In genomic region chr7:74587435-74588126, GRCh38 we compare ENCODE assay signal across 8 cellular contexts.
DNase-seq lines count a peak whose midpoint lies in the region; ATAC-seq and TF ChIP-seq lines count a peak whose summit lies in the region.

No MANE protein-coding gene starts in this region.

- CTCF ChIA-PET in HCT116 (lab: Charles Lee) = interaction anchor here (0.5 to 1.0 kb wide), 2 partner anchors 21 to 27 kb away, joined by 3 read pairs; no protein-coding TSS in a partner anchor

- TF ChIP-seq CTCF in GM12865 (IDR thresholded peaks at IDR 0.05; ENCODE audit: insufficient read depth, low read depth, low read length, missing control alignments) (no peak), HCT116 (IDR thresholded peaks at IDR 0.05 in 2 of 3, conservative IDR thresholded peaks at IDR 0.05 in 1 of 3; ENCODE audit: borderline replicate concordance in 1 of 3, insufficient read depth in 1 of 3, low read depth in 2 of 3, low read length in 2 of 3) (no peak), endothelial cell (IDR thresholded peaks at IDR 0.05; ENCODE audit: unreplicated experiment) (no peak)

- no peaks in the 10 kb centered on the region for H3K9me3 ChIP-seq in HCT116 (ENCODE audit: control insufficient read depth in 1 of 2, insufficient read depth in 1 of 2, low read depth in 1 of 2, low read length in 2 of 2)

- no peak overlapping the region for H2AFZ ChIP-seq in HCT116 (ENCODE audit: low read depth, low read length, poor library complexity, severe bottlenecking)

- H3K4me3 Mint-ChIP-seq in endothelial cell (ENCODE audit: unreplicated experiment) (peak overlapping the region; percentile 18), memory B cell (peak overlapping the region; percentile 68)
- H3K4me3 Mint-ChIP-seq in activated naive CD8-positive, alpha-beta T cell treated with anti-CD3 and anti-CD28 coated beads for 36 hours = no peak overlapping the region

- H3K36me3 Mint-ChIP-seq in endothelial cell (ENCODE audit: low read depth, unreplicated experiment) (no peaks in the 10 kb centered on the region), memory B cell (no peaks in the 10 kb centered on the region)
- no peaks in the 10 kb centered on the region for H3K36me3 Mint-ChIP-seq in activated naive CD8-positive, alpha-beta T cell treated with anti-CD3 and anti-CD28 coated beads for 36 hours

- POLR2A ChIA-PET in HCT116 (lab: Charles Lee) = interaction anchor here (1.0 to 1.1 kb wide), 2 partner anchors 23 to 278 kb away, joined by 3 read pairs; no protein-coding TSS in a partner anchor

- H3K79me2 ChIP-seq in HCT116 (ENCODE audit: insufficient read depth, low read length) = no peaks in the 10 kb centered on the region

- H3K9ac ChIP-seq in HCT116 (ENCODE audit: low read length) = peak overlapping the region; percentile 24

- ATAC-seq in HCT116 (peak; percentile 93), memory B cell (ENCODE audit: low read depth) (peak; percentile 78)

- peaks cover 2% of the 10 kb centered on the region for H3K27me3 Mint-ChIP-seq in endothelial cell (ENCODE audit: unreplicated experiment)
- no peaks in the 10 kb centered on the region for H3K27me3 Mint-ChIP-seq in memory B cell
- H3K27me3 Mint-ChIP-seq in activated naive CD8-positive, alpha-beta T cell treated with anti-CD3 and anti-CD28 coated beads for 36 hours = no peaks in the 10 kb centered on the region

- H3K4me1 Mint-ChIP-seq in endothelial cell (ENCODE audit: unreplicated experiment) = peaks cover 22% of the 10 kb centered on the region
- peaks cover 16% of the 10 kb centered on the region for H3K4me1 Mint-ChIP-seq in memory B cell
- no peaks in the 10 kb centered on the region for H3K4me1 Mint-ChIP-seq in activated naive CD8-positive, alpha-beta T cell treated with anti-CD3 and anti-CD28 coated beads for 36 hours

- H3K9me3 Mint-ChIP-seq in endothelial cell (ENCODE audit: unreplicated experiment) (no peaks in the 10 kb centered on the region), memory B cell (no peaks in the 10 kb centered on the region)
- no peaks in the 10 kb centered on the region for H3K9me3 Mint-ChIP-seq in activated naive CD8-positive, alpha-beta T cell treated with anti-CD3 and anti-CD28 coated beads for 36 hours

- no peak for TF ChIP-seq RAD21 in HCT116 (IDR thresholded peaks at IDR 0.05; ENCODE audit: low read depth)

- peak overlapping the region; percentile 47 for H3K4me2 ChIP-seq in HCT116 (ENCODE audit: low read length)

- DNase-seq in GM12865 (ENCODE audit: low read depth) = peak; percentile 91
- DNase-seq in HCT116 (ENCODE audit: low read depth, low spot score) = no peak
- DNase-seq in NCI-H226 = peak; percentile 90
- peak; percentile 45 for DNase-seq in endothelial cell (ENCODE audit: low spot score)
- no peak for DNase-seq in memory B cell (ENCODE audit: low spot score in 2 of 2)
- DNase-seq in ureter (ENCODE audit: low spot score) = peak; percentile 90
- no peak for DNase-seq in stimulated activated CD4-positive, alpha-beta T cell treated with anti-CD3 and anti-CD28 coated beads, Interleukin-4, amount 100 ng/mL, for 24 hours
- no peak for DNase-seq in activated naive CD8-positive, alpha-beta T cell treated with anti-CD3 and anti-CD28 coated beads for 36 hours

- H3K27me3 ChIP-seq in HCT116 (ENCODE audit: insufficient read depth, low read length) = no peaks in the 10 kb centered on the region

- peak overlapping the region; percentile 83 for H3K27ac ChIP-seq in HCT116 (ENCODE audit: low read depth, low read length)

- peak overlapping the region; percentile 71 for H3K27ac Mint-ChIP-seq in endothelial cell (ENCODE audit: unreplicated experiment)
- no peak overlapping the region for H3K27ac Mint-ChIP-seq in memory B cell
- H3K27ac Mint-ChIP-seq in activated naive CD8-positive, alpha-beta T cell treated with anti-CD3 and anti-CD28 coated beads for 36 hours = no peak overlapping the region

- TF ChIP-seq POLR2A in HCT116 (IDR thresholded peaks at IDR 0.05; ENCODE audit: borderline replicate concordance, extremely low read depth, insufficient read depth, insufficient read length) = no peak

- H3K4me3 ChIP-seq in GM12865 (ENCODE audit: low read depth, low read length) (peak overlapping the region; percentile 49), HCT116 (replicated peaks in 1 of 2; ENCODE audit: low read depth in 1 of 2, low read length in 2 of 2) (no peak overlapping the region)

- H3K4me1 ChIP-seq in HCT116 (ENCODE audit: control insufficient read depth in 1 of 2, insufficient read depth in 2 of 2, low read length in 2 of 2) = peaks cover 47 to 48% of the 10 kb centered on the region in 2 experiments

- RAD21 ChIA-PET in HCT116 (lab: Charles Lee; ENCODE audit: low non-redundant PET in 1 of 2, low total read pairs in 2 of 2, uncharacterized antibody in 2 of 2, unreplicated experiment in 2 of 2) = no interaction called here

- no TSS peak for BruUV-seq in HCT116 (replicated peaks; lab: Mats Ljungman, UMichigan)

- no peaks in the 10 kb centered on the region for H3K9me2 ChIP-seq in HCT116 (ENCODE audit: insufficient read depth)

- H4K20me1 ChIP-seq in HCT116 (ENCODE audit: insufficient read depth) = no peaks in the 10 kb centered on the region

- intact Hi-C loops in HCT116 (cut with micrococcal nuclease) = no loop called here

- H3K36me3 ChIP-seq in HCT116 (ENCODE audit: control insufficient read depth in 1 of 2, insufficient read depth in 2 of 2, low read length in 2 of 2) = peaks cover 0 to 5% of the 10 kb centered on the region in 2 experiments; a peak in 1 of 4 replicates

TF ChIP-seq in HCT116, 20 proteins besides CTCF, POLR2A, EP300 and RAD21:
- no peak for TF ChIP-seq ELF1 (IDR thresholded peaks at IDR 0.05; ENCODE audit: borderline replicate concordance, low read depth)
- TF ChIP-seq YY1 (IDR thresholded peaks at IDR 0.05; ENCODE audit: extremely low read depth, insufficient replicate concordance, low read depth, low read length) = no peak
- TF ChIP-seq EGR1 (IDR thresholded peaks at IDR 0.05; ENCODE audit: low read depth) = no peak
- no peak for TF ChIP-seq SRF (IDR thresholded peaks at IDR 0.05; ENCODE audit: low read depth)
- TF ChIP-seq ZNF274 (IDR thresholded peaks at IDR 0.05; ENCODE audit: low read depth, low read length) = no peak
- no peak for TF ChIP-seq CEBPB (IDR thresholded peaks at IDR 0.05; ENCODE audit: low read depth)
- no peak for TF ChIP-seq JUND (IDR thresholded peaks at IDR 0.05)
- no peak for TF ChIP-seq CBX3 (IDR thresholded peaks at IDR 0.05; ENCODE audit: low read depth)
- TF ChIP-seq POLR2AphosphoS5 (IDR thresholded peaks at IDR 0.05; ENCODE audit: low read depth, low read length) = no peak
- no peak for TF ChIP-seq TCF7L2 (IDR thresholded peaks at IDR 0.05; ENCODE audit: borderline replicate concordance, extremely low read depth, insufficient read depth, insufficient read length)
- TF ChIP-seq SP1 (IDR thresholded peaks at IDR 0.05; ENCODE audit: low read depth) = no peak
- TF ChIP-seq, protein P1, sequence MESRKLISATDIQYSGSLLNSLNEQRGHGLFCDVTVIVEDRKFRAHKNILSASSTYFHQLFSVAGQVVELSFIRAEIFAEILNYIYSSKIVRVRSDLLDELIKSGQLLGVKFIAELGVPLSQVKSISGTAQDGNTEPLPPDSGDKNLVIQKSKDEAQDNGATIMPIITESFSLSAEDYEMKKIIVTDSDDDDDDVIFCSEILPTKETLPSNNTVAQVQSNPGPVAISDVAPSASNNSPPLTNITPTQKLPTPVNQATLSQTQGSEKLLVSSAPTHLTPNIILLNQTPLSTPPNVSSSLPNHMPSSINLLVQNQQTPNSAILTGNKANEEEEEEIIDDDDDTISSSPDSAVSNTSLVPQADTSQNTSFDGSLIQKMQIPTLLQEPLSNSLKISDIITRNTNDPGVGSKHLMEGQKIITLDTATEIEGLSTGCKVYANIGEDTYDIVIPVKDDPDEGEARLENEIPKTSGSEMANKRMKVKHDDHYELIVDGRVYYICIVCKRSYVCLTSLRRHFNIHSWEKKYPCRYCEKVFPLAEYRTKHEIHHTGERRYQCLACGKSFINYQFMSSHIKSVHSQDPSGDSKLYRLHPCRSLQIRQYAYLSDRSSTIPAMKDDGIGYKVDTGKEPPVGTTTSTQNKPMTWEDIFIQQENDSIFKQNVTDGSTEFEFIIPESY (IDR thresholded peaks at IDR 0.05; ENCODE audit: extremely low read depth, insufficient replicate concordance, low read length) = no peak
- TF ChIP-seq, protein P2, sequence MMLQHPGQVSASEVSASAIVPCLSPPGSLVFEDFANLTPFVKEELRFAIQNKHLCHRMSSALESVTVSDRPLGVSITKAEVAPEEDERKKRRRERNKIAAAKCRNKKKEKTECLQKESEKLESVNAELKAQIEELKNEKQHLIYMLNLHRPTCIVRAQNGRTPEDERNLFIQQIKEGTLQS (IDR thresholded peaks at IDR 0.05) = no peak
- no peak for TF ChIP-seq ZFX (IDR thresholded peaks at IDR 0.05)
- TF ChIP-seq, protein P3, sequence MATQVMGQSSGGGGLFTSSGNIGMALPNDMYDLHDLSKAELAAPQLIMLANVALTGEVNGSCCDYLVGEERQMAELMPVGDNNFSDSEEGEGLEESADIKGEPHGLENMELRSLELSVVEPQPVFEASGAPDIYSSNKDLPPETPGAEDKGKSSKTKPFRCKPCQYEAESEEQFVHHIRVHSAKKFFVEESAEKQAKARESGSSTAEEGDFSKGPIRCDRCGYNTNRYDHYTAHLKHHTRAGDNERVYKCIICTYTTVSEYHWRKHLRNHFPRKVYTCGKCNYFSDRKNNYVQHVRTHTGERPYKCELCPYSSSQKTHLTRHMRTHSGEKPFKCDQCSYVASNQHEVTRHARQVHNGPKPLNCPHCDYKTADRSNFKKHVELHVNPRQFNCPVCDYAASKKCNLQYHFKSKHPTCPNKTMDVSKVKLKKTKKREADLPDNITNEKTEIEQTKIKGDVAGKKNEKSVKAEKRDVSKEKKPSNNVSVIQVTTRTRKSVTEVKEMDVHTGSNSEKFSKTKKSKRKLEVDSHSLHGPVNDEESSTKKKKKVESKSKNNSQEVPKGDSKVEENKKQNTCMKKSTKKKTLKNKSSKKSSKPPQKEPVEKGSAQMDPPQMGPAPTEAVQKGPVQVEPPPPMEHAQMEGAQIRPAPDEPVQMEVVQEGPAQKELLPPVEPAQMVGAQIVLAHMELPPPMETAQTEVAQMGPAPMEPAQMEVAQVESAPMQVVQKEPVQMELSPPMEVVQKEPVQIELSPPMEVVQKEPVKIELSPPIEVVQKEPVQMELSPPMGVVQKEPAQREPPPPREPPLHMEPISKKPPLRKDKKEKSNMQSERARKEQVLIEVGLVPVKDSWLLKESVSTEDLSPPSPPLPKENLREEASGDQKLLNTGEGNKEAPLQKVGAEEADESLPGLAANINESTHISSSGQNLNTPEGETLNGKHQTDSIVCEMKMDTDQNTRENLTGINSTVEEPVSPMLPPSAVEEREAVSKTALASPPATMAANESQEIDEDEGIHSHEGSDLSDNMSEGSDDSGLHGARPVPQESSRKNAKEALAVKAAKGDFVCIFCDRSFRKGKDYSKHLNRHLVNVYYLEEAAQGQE (IDR thresholded peaks at IDR 0.05; ENCODE audit: low read depth) = no peak
- no peak for TF ChIP-seq EZH2 (IDR thresholded peaks at IDR 0.05)

Comparison
In these comparisons a context has a peak if more than half of its experiments do, and no peak if none do; other contexts are left out.
1. DNase-seq: peak in GM12865 (single experiment), NCI-H226 (single experiment), endothelial cell (single experiment) and ureter (single experiment); none in HCT116 (single experiment), memory B cell (0 of 2), stimulated activated CD4-positive, alpha-beta T cell treated with anti-CD3 and anti-CD28 coated beads, Interleukin-4, amount 100 ng/mL, for 24 hours (single experiment) and activated naive CD8-positive, alpha-beta T cell treated with anti-CD3 and anti-CD28 coated beads for 36 hours (single experiment).